Comparison of ENCODE assay signal across 10 cellular contexts in genomic region chr11:44760917-44761545, GRCh38. TPM values are rescaled to one million over a fixed set of nuclear protein-coding genes. Genes with fewer than 3 reads are reported as not detected.
DNase-seq lines count a peak whose midpoint lies in the region; ATAC-seq and TF ChIP-seq lines count a peak whose summit lies in the region.
"Had no signal": no experiment of that assay in that cellular context is flagged by ENCODE, and none has a peak within 500 bp of the region (broad histone marks: within the 10 kb centered on the region; RNA-seq: fewer than 3 reads in every experiment).

No MANE protein-coding gene starts in this region.

- peak; percentile 28 for DNase-seq in DMS53 (lab: John Stamatoyannopoulos, UW)
- DNase-seq in DMS53 treated with DMSO at 0.1 percent for 48 hours (lab: John Stamatoyannopoulos, UW; ENCODE audit: unreplicated experiment) = no peak
- peak; percentile 66 for DNase-seq in mammary epithelial cell
- DNase-seq in left colon = peak in 1 of 2 donors; percentile 42
- DNase-seq in type B pancreatic cell (ENCODE audit: extremely low spot score, unreplicated experiment) = no peak
- no peak for DNase-seq in activated naive CD4-positive, alpha-beta T cell (lab: John Stamatoyannopoulos, UW)
- no peak for DNase-seq in anterior cingulate cortex (lab: John Stamatoyannopoulos, UW)
- DNase-seq in posterior cingulate gyrus = no peak
- DNase-seq: SIG-M5 had no signal

- no peak overlapping the region for H3K27ac Mint-ChIP-seq in type B pancreatic cell

- 51% methylated on average over 8 of the region's 10 CpGs for WGBS in mammary epithelial cell (ENCODE audit: low coverage, missing lambda C conversion rate)

- no peak for TF ChIP-seq CTCF in mammary epithelial cell (conservative IDR thresholded peaks at IDR 0.05 in 1 of 2, IDR thresholded peaks at IDR 0.05 in 1 of 2; ENCODE audit: extremely low read depth in 1 of 2, insufficient read depth in 1 of 2, low read depth in 1 of 2, low read length in 2 of 2)
- peak; percentile 47 for TF ChIP-seq CTCF in type B pancreatic cell (conservative IDR thresholded peaks at IDR 0.05)

- no TSS peak for BruUV-seq in mammary epithelial cell (replicated peaks; lab: Mats Ljungman, UMichigan)

- H3K9me3 Mint-ChIP-seq in type B pancreatic cell = peaks cover 4% of the 10 kb centered on the region

- no peaks in the 10 kb centered on the region for H3K27me3 ChIP-seq in mammary epithelial cell (ENCODE audit: insufficient read depth, low read length)

- H3K9ac ChIP-seq in mammary epithelial cell (ENCODE audit: insufficient read depth, low read length) = no peak overlapping the region

- intact Hi-C loops in mammary epithelial cell (cut with micrococcal nuclease) (no loop called here), left colon (cut with DNase I, micrococcal nuclease) (no loop called here), posterior cingulate gyrus (cut with DNase I) (no loop called here)

- no peaks in the 10 kb centered on the region for H3K4me1 ChIP-seq in mammary epithelial cell (ENCODE audit: insufficient read depth, low read length)

- dilution Hi-C loops in mammary epithelial cell (cut with HindIII; ENCODE audit: low sequenced_read_pairs) = no loop called here

- H3K36me3 ChIP-seq in mammary epithelial cell (ENCODE audit: insufficient read depth, low read length) = no peaks in the 10 kb centered on the region

- H2AFZ ChIP-seq in mammary epithelial cell (ENCODE audit: low read depth, low read length) = no peak overlapping the region

- CTCF ChIA-PET in mammary epithelial cell (lab: Charles Lee; ENCODE audit: low non-redundant PET) = no interaction called here

- no peaks in the 10 kb centered on the region for H4K20me1 ChIP-seq in mammary epithelial cell (ENCODE audit: insufficient read depth, low read length)

- no peak overlapping the region for H3K4me2 ChIP-seq in mammary epithelial cell (ENCODE audit: insufficient read depth, low read depth, low read length)

- no peak overlapping the region for H3K4me3 ChIP-seq in mammary epithelial cell (replicated peaks in 1 of 3; ENCODE audit: insufficient read depth in 1 of 3, low read depth in 2 of 3, low read length in 3 of 3)

- peak overlapping the region; percentile 25 for H3K4me3 Mint-ChIP-seq in type B pancreatic cell

- peaks cover 6% of the 10 kb centered on the region for H3K36me3 Mint-ChIP-seq in type B pancreatic cell

- no peak overlapping the region for H3K27ac ChIP-seq in mammary epithelial cell (ENCODE audit: insufficient read depth, low read depth, low read length)
- H3K27ac ChIP-seq: 22Rv1 had no signal

- H3K79me2 ChIP-seq in mammary epithelial cell (ENCODE audit: insufficient read depth, low read length) = no peaks in the 10 kb centered on the region

- in situ Hi-C loops in mammary epithelial cell (cut with MboI; ENCODE audit: low sequenced_read_pairs in 2 of 2) = no loop called here

- peak; percentile 20 for ATAC-seq in left colon

- no peaks in the 10 kb centered on the region for H3K9me3 ChIP-seq in mammary epithelial cell (replicated peaks; ENCODE audit: insufficient read depth, low read length)

- peaks cover 45% of the 10 kb centered on the region for H3K4me1 Mint-ChIP-seq in type B pancreatic cell (ENCODE audit: unreplicated experiment)

- no peaks in the 10 kb centered on the region for H3K27me3 Mint-ChIP-seq in type B pancreatic cell

RNA-seq across cellular contexts. Expression of gene TSPAN18, which starts 34.3 kb away (rescaled TPM):
- not detected for total RNA-seq in mammary epithelial cell
- 0.08 TPM for polyA plus RNA-seq in mammary epithelial cell
- 5.0 TPM for polyA minus RNA-seq in mammary epithelial cell
- 10 to 100 TPM in 1 of 2 donors, 1 to 10 TPM in 1; 3.1 to 10.8 TPM for total RNA-seq in left colon
- 29.0 and 52.8 TPM in 2 replicates for total RNA-seq in type B pancreatic cell (ENCODE audit: low replicate concordance)

Comparison
In these comparisons a context has a peak if more than half of its experiments do, and no peak if none do; other contexts are left out.
1. DNase-seq: peak in DMS53 (single experiment) and mammary epithelial cell (single experiment); none in DMS53 treated with DMSO at 0.1 percent for 48 hours (single experiment), type B pancreatic cell (single experiment), activated naive CD4-positive, alpha-beta T cell (0 of 4), anterior cingulate cortex (0 of 58) and posterior cingulate gyrus (0 of 10).
2. RNA of gene TSPAN18, which starts 34.3 kb away (total RNA-seq): 29.0 to 52.8 TPM in type B pancreatic cell and 3.1 to 10.8 TPM in left colon; not detected in mammary epithelial cell; every median in the first group is over 4 times any median in the second.